ENCODE assay signal across 8 cellular contexts in genomic region chr4:101347267-101347556, GRCh38. TPM values are rescaled to one million over a fixed set of nuclear protein-coding genes. Genes with fewer than 3 reads are reported as not detected.
DNase-seq lines count a peak whose midpoint lies in the region; ATAC-seq lines count a peak whose summit lies in the region.

Gene PPP3CA, minus strand, starts transcription at chr4:101347526.

- peak; percentile 21 for ATAC-seq in HG03095 (IDR thresholded peaks at IDR 0.05; ENCODE audit: unreplicated experiment)
- peak in 1 of 2 donors; percentile 24 for ATAC-seq in stimulated activated naive B cell treated with anti-CD40 and anti-IgM and Interleukin-4, amounts not matched to agents 10 μg/mL and 1 μg/mL and 100 μg/mL, for 72 hours (replicated peaks)

- H3K27ac ChIP-seq in adipose tissue (ENCODE audit: low read depth, low read length) = peak within 1 kb of the TSS; percentile 64

- H3K9me3 ChIP-seq in iPS-18c (ENCODE audit: control insufficient read depth, insufficient read depth, low read length) = no peaks in the 10 kb centered on the region

- peak within 1 kb of the TSS; percentile 91 for H3K27ac Mint-ChIP-seq in activated CD4-positive, alpha-beta T cell treated with anti-CD3 and anti-CD28 coated beads, Interleukin-2, amount 10 ng/mL, durations not matched to agents 24 days and 14 days
- H3K27ac Mint-ChIP-seq in stimulated activated naive B cell treated with anti-CD40 and anti-IgM and Interleukin-4, amounts not matched to agents 10 μg/mL and 1 μg/mL and 100 μg/mL, for 72 hours = peak within 1 kb of the TSS; percentile 98

- WGBS in adipose tissue, 3 donors = 0 to 1% (median 0%) methylated on average over 32 to 41 of the region's 41 CpGs

- intact Hi-C loops in activated CD4-positive, alpha-beta T cell treated with anti-CD3 and anti-CD28 coated beads, Interleukin-2, amount 10 ng/mL, durations not matched to agents 24 days and 14 days (cut with micrococcal nuclease) = loop anchor here (1.0 to 10.0 kb wide), 11 partner anchors 19 to 1495 kb away; partner anchors contain the start of gene SLC39A8

- H3K36me3 Mint-ChIP-seq in activated CD4-positive, alpha-beta T cell treated with anti-CD3 and anti-CD28 coated beads, Interleukin-2, amount 10 ng/mL, durations not matched to agents 24 days and 14 days (ENCODE audit: low read depth) = peaks cover 6% of the 10 kb centered on the region
- H3K36me3 Mint-ChIP-seq in stimulated activated naive B cell treated with anti-CD40 and anti-IgM and Interleukin-4, amounts not matched to agents 10 μg/mL and 1 μg/mL and 100 μg/mL, for 72 hours = peaks cover 0 to 5% of the 10 kb centered on the region in 2 donors

- peak within 1 kb of the TSS; percentile 97 for H3K4me3 Mint-ChIP-seq in activated CD4-positive, alpha-beta T cell treated with anti-CD3 and anti-CD28 coated beads, Interleukin-2, amount 10 ng/mL, durations not matched to agents 24 days and 14 days
- H3K4me3 Mint-ChIP-seq in stimulated activated naive B cell treated with anti-CD40 and anti-IgM and Interleukin-4, amounts not matched to agents 10 μg/mL and 1 μg/mL and 100 μg/mL, for 72 hours = peak within 1 kb of the TSS; percentile 95 to 98

- no peak for DNase-seq in activated CD4-positive, alpha-beta T cell treated with anti-CD3 and anti-CD28 coated beads, Interleukin-2, amount 10 ng/mL, durations not matched to agents 24 days and 14 days
- DNase-seq in activated CD4-positive, alpha-beta T cell treated with anti-CD3 and anti-CD28 coated beads for 1 hour = no peak
- no peak for DNase-seq in stimulated activated naive B cell treated with anti-CD40 and anti-IgM and Interleukin-4, amounts not matched to agents 10 μg/mL and 1 μg/mL and 100 μg/mL, for 72 hours
- no peak for DNase-seq in AG20443 (ENCODE audit: low spot score)
- DNase-seq in dedifferentiated amniotic fluid mesenchymal stem cell (ENCODE audit: extremely low spot score) = no peak

- peak within 1 kb of the TSS; percentile 93 for H3K4me3 ChIP-seq in iPS-18c (ENCODE audit: insufficient read depth, low read depth, low read length)

- peaks cover 27% of the 10 kb centered on the region for H3K4me1 Mint-ChIP-seq in activated CD4-positive, alpha-beta T cell treated with anti-CD3 and anti-CD28 coated beads, Interleukin-2, amount 10 ng/mL, durations not matched to agents 24 days and 14 days
- peaks cover 20 to 44% of the 10 kb centered on the region in 2 donors for H3K4me1 Mint-ChIP-seq in stimulated activated naive B cell treated with anti-CD40 and anti-IgM and Interleukin-4, amounts not matched to agents 10 μg/mL and 1 μg/mL and 100 μg/mL, for 72 hours

- no peaks in the 10 kb centered on the region for H3K9me3 Mint-ChIP-seq in activated CD4-positive, alpha-beta T cell treated with anti-CD3 and anti-CD28 coated beads, Interleukin-2, amount 10 ng/mL, durations not matched to agents 24 days and 14 days
- no peaks in the 10 kb centered on the region for H3K9me3 Mint-ChIP-seq in stimulated activated naive B cell treated with anti-CD40 and anti-IgM and Interleukin-4, amounts not matched to agents 10 μg/mL and 1 μg/mL and 100 μg/mL, for 72 hours

- peaks cover 64% of the 10 kb centered on the region for H3K27me3 Mint-ChIP-seq in activated CD4-positive, alpha-beta T cell treated with anti-CD3 and anti-CD28 coated beads, Interleukin-2, amount 10 ng/mL, durations not matched to agents 24 days and 14 days
- H3K27me3 Mint-ChIP-seq in stimulated activated naive B cell treated with anti-CD40 and anti-IgM and Interleukin-4, amounts not matched to agents 10 μg/mL and 1 μg/mL and 100 μg/mL, for 72 hours = no peaks in the 10 kb centered on the region

RNA-seq across cellular contexts. Expression of gene PPP3CA, which starts in this region (rescaled TPM):
- total RNA-seq in activated CD4-positive, alpha-beta T cell treated with anti-CD3 and anti-CD28 coated beads, Interleukin-2, amount 10 ng/mL, durations not matched to agents 24 days and 14 days = 6.3 and 7.1 TPM in 2 replicates
- 10 to 100 TPM in 2 of 3 donors, 1 to 10 TPM in 1; 6.5 to 27.2 (median 14.1) TPM for polyA plus RNA-seq in adipose tissue
